Comparison of ENCODE assay signal across 26 cellular contexts in the genomic region with DNA sequence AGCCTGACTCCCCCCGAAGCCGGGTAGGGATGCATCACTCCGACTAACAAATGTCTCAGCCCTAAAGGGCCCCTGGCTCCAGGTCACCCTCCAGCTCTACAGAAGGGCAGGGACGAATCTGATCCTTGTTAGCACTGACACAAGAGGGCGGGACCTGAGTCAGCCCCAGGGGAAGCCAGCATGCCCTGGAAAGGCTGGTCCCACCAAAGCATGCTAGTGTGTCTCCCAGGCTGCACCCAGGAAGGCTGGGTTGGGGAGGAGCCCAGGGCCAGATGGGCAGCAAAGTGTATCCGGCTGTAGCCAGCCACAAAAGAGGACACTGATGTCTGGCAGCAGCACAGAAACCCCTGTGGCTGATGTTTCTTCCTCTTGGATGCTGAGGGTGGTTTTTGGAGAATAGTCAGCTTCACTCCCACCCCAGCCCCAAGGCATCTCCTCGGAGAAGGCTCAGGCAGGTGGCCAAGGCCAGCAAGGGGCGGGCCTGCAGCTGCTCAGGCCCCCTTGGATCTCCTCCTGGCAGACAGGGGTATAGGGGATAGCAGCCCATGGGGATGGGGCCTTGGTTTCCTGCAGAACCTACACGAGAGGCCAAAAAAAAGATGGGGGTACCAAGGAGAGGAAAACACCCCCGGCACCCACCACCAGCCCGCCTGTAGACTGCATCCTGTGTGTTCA. TPM values are rescaled to one million over a fixed set of nuclear protein-coding genes. Genes with fewer than 3 reads are reported as not detected.
A peak's percentile ranks its signal among the peaks of the same experiment; 100 is the strongest.
DNase-seq lines count a peak whose midpoint lies in the region; ATAC-seq, FAIRE-seq and TF ChIP-seq lines count a peak whose summit lies in the region.
"Had no signal": no experiment of that assay in that cellular context is flagged by ENCODE, and none has a peak within 500 bp of the region (broad histone marks: within the 10 kb centered on the region; RNA-seq: fewer than 3 reads in every experiment).

No MANE protein-coding gene starts in this region.

- no peaks in the 10 kb centered on the region for H3K36me3 Mint-ChIP-seq in activated naive CD4-positive, alpha-beta T cell treated with anti-CD3 and anti-CD28 coated beads, Interleukin-2, amount 50 U/mL, for 72 hours
- H3K36me3 Mint-ChIP-seq: naive thymus-derived CD8-positive, alpha-beta T cell had no signal

- TF ChIP-seq POLR2A in HepG2 (IDR thresholded peaks at IDR 0.05; ENCODE audit: insufficient read depth in 1 of 2, low read depth in 2 of 2, low read length in 2 of 2) (no peak), right lobe of liver (IDR thresholded peaks at IDR 0.05) (no peak), thyroid gland (IDR thresholded peaks at IDR 0.05) (no peak)

- ATAC-seq in HepG2: peak; percentile 27
- ATAC-seq in right lobe of liver: no peak
- ATAC-seq in RWPE2 (ENCODE audit: low read depth): 0 out of 3 replicates have a peak, but pooled peaks have one; percentile 22
- ATAC-seq in activated naive CD4-positive, alpha-beta T cell treated with anti-CD3 and anti-CD28 coated beads, Interleukin-2, amount 50 U/mL, for 72 hours: no peak
- ATAC-seq: activated CD4-positive, CD25-positive, alpha-beta regulatory T cell treated with anti-CD3 and anti-CD28 coated beads, Interleukin-2, amount 50 U/mL, for 24 hours; activated CD8-positive, alpha-beta T cell treated with anti-CD3 and anti-CD28 coated beads for 36 hours; gastroesophageal sphincter; naive thymus-derived CD8-positive, alpha-beta T cell had no signal

- H3K27ac Mint-ChIP-seq in activated naive CD4-positive, alpha-beta T cell treated with anti-CD3 and anti-CD28 coated beads, Interleukin-2, amount 50 U/mL, for 72 hours: no peak overlapping the region
- H3K27ac Mint-ChIP-seq: activated CD8-positive, alpha-beta T cell treated with anti-CD3 and anti-CD28 coated beads for 36 hours; naive thymus-derived CD8-positive, alpha-beta T cell had no signal

- H3K9ac ChIP-seq in HepG2 (ENCODE audit: insufficient read depth, low read depth, low read length): no peak overlapping the region
- H3K9ac ChIP-seq: parathyroid adenoma had no signal

- no peaks in the 10 kb centered on the region for H3K9me3 ChIP-seq in HepG2 (ENCODE audit: low read length)
- H3K9me3 ChIP-seq in right lobe of liver: no peaks in the 10 kb centered on the region
- no peaks in the 10 kb centered on the region for H3K9me3 ChIP-seq in RWPE2 (ENCODE audit: severe bottlenecking)
- H3K9me3 ChIP-seq in thyroid gland: no peaks in the 10 kb centered on the region
- H3K9me3 ChIP-seq: adrenal gland, breast epithelium, gastroesophageal sphincter had no signal

- POLR2A ChIA-PET in HepG2 (lab: Yijun Ruan, JAX): no interaction called here

- H3K4me2 ChIP-seq in HepG2 (ENCODE audit: low read depth, low read length): no peak overlapping the region

- TF ChIP-seq EP300 in HepG2 (IDR thresholded peaks at IDR 0.05; ENCODE audit: low read depth in 2 of 2, low read length in 2 of 2) (no peak), HepG2 (CRISPR knock-in tag; IDR thresholded peaks at IDR 0.05; ENCODE audit: borderline replicate concordance) (no peak)

- H3K27me3 ChIP-seq in HepG2 (ENCODE audit: control insufficient read depth in 1 of 2, insufficient read depth in 2 of 2, low read length in 2 of 2) (no peaks in the 10 kb centered on the region; a peak in 1 of 5 replicates), right lobe of liver (no peaks in the 10 kb centered on the region), RWPE2 (ENCODE audit: insufficient read depth, poor library complexity, severe bottlenecking) (no peaks in the 10 kb centered on the region), thyroid gland (no peaks in the 10 kb centered on the region)
- H3K27me3 ChIP-seq: adrenal gland, breast epithelium, gastroesophageal sphincter had no signal

- DNase-seq in HepG2 (ENCODE audit: low spot score): no peak
- DNase-seq in right lobe of liver: no peak
- DNase-seq in RWPE2 (ENCODE audit: low spot score): no peak
- peak; percentile 40 for DNase-seq in hepatic stellate cell (ENCODE audit: low spot score)
- DNase-seq in thyroid gland: peak; percentile 26 to 37
- DNase-seq in cerebellar cortex (ENCODE audit: low spot score): no peak
- DNase-seq in germinal center (ENCODE audit: low spot score): no peak
- no peak for DNase-seq in activated naive CD4-positive, alpha-beta T cell treated with anti-CD3 and anti-CD28 coated beads, Interleukin-2, amount 50 U/mL, for 72 hours (ENCODE audit: low spot score in 2 of 2)
- DNase-seq: activated CD8-positive, alpha-beta T cell treated with anti-CD3 and anti-CD28 coated beads for 36 hours; activated gamma-delta T cell treated with Interleukin-2 at 50 U/mL for 16 hours; activated T-cell treated with anti-CD3 and anti-CD28 coated beads for 4 hours; adrenal gland; C1 segment of cervical spinal cord; Calu3; dermis blood vessel endothelial cell; KBM-7; mesenchymal stem cell; MM.1S; NCI-H146; T1000 had no signal

- in situ Hi-C loops in HepG2 (cut with HindIII; ENCODE audit: extremely low pct_ligation_motif_present, low pct_unique_long_range_greater_than_20kb): no loop called here

- H3K4me1 ChIP-seq in HepG2 (ENCODE audit: insufficient read depth, low read length) (peaks cover 10% of the 10 kb centered on the region), right lobe of liver (no peaks in the 10 kb centered on the region), RWPE2 (ENCODE audit: insufficient read depth, poor library complexity, severe bottlenecking) (no peaks in the 10 kb centered on the region), thyroid gland (peaks cover 20 to 57% of the 10 kb centered on the region in 2 donors)
- H3K4me1 ChIP-seq: adrenal gland, parathyroid adenoma had no signal

- H4K20me1 ChIP-seq in HepG2 (ENCODE audit: insufficient read depth, low read length): peaks cover 2% of the 10 kb centered on the region; the same call in 1 of the 2 replicates

- H2AFZ ChIP-seq in HepG2 (ENCODE audit: low read length): no peak overlapping the region
- H2AFZ ChIP-seq: parathyroid adenoma had no signal

- H3K79me2 ChIP-seq in HepG2 (ENCODE audit: insufficient read depth, low read length): no peaks in the 10 kb centered on the region
- H3K79me2 ChIP-seq: parathyroid adenoma had no signal

- H3K27ac ChIP-seq in HepG2 (ENCODE audit: extremely low read length, insufficient read depth, low read length): no peak overlapping the region
- H3K27ac ChIP-seq in right lobe of liver: no peak overlapping the region
- no peak overlapping the region for H3K27ac ChIP-seq in RWPE2 (ENCODE audit: poor library complexity, severe bottlenecking)
- peak overlapping the region in 2 of 3 donors; percentile 27 to 68 for H3K27ac ChIP-seq in thyroid gland
- H3K27ac ChIP-seq: adrenal gland, gastroesophageal sphincter, parathyroid adenoma had no signal

- no TSS peak for BruUV-seq in HepG2 (replicated peaks; lab: Mats Ljungman, UMichigan)

- CTCF ChIA-PET in HepG2 (lab: Yijun Ruan, JAX; ENCODE audit: low intra/inter-chr PET ratio, low total read pairs): no interaction called here

- H3K4me3 ChIP-seq in HepG2 (replicated peaks in 1 of 3; ENCODE audit: insufficient read depth in 1 of 3, low read depth in 2 of 3, low read length in 3 of 3) (no peak overlapping the region), right lobe of liver (no peak overlapping the region), RWPE2 (ENCODE audit: severe bottlenecking) (no peak overlapping the region), thyroid gland (replicated peaks in 1 of 3) (no peak overlapping the region)
- H3K4me3 ChIP-seq: adrenal gland, breast epithelium, gastroesophageal sphincter had no signal

- TF ChIP-seq CTCF in HepG2 (CRISPR knock-in tag; IDR thresholded peaks at IDR 0.05) (no peak), right lobe of liver (IDR thresholded peaks at IDR 0.05) (no peak), RWPE2 (IDR thresholded peaks at IDR 0.05; ENCODE audit: poor library complexity, severe bottlenecking) (no peak), thyroid gland (IDR thresholded peaks at IDR 0.05) (no peak)

- no peak for FAIRE-seq in HepG2 (lab: Jason Lieb, UNC)
- FAIRE-seq: urothelium cell line had no signal

- TF ChIP-seq RAD21 in HepG2 (CRISPR knock-in tag; IDR thresholded peaks at IDR 0.05): no peak

- 45% methylated on average over 6 of the region's 11 CpGs for WGBS in HepG2 (ENCODE audit: low lambda C conversion rate)
- WGBS in right lobe of liver (ENCODE audit: insufficient coverage, low coverage, low lambda C conversion rate, missing lambda C conversion rate): 73% methylated on average over 3 of the region's 11 CpGs
- WGBS in thyroid gland, 2 donors: 72 to 88% methylated on average over 3 to 11 of the region's 11 CpGs

- intact Hi-C loops in HepG2 (cut with micrococcal nuclease; ENCODE audit: unreplicated experiment): loop anchor here (5.0 kb wide), 1 partner anchor 115 kb away; a partner anchor contains a TSS
- intact Hi-C loops in right lobe of liver (cut with DNase I): no loop called here
- intact Hi-C loops in thyroid gland (cut with DNase I): no loop called here

- no peaks in the 10 kb centered on the region for H3K9me3 Mint-ChIP-seq in activated naive CD4-positive, alpha-beta T cell treated with anti-CD3 and anti-CD28 coated beads, Interleukin-2, amount 50 U/mL, for 72 hours
- H3K9me3 Mint-ChIP-seq: activated CD8-positive, alpha-beta T cell treated with anti-CD3 and anti-CD28 coated beads for 36 hours; naive thymus-derived CD8-positive, alpha-beta T cell had no signal

- H3K36me3 ChIP-seq in HepG2 (replicated peaks in 1 of 2; ENCODE audit: control insufficient read depth in 1 of 2, insufficient read depth in 2 of 2, low read length in 2 of 2) (no peaks in the 10 kb centered on the region), right lobe of liver (no peaks in the 10 kb centered on the region), RWPE2 (ENCODE audit: low read depth) (no peaks in the 10 kb centered on the region), thyroid gland (no peaks in the 10 kb centered on the region)
- H3K36me3 ChIP-seq: adrenal gland, breast epithelium had no signal

RNA-seq across cellular contexts. Expression of a gene that starts 11.0 kb away (rescaled TPM):
- total RNA-seq in HepG2 (2016; rRNA removed; fragmentation: Illumina TruSeq; extraction: Trizol) (0.31 and 0.45 TPM in 2 replicates), right lobe of liver (1 to 10 TPM; 3.3 to 5.5 (median 4.7) TPM), thyroid gland (10 to 100 TPM; 18.6 to 34.1 (median 21.2) TPM)
- 0.18 and 0.30 TPM in 2 replicates for total RNA-seq in HepG2 (2016; cell fraction: cytosol; rRNA removed; fragmentation: Illumina TruSeq; extraction: Trizol; ENCODE audit: low read depth)
- 0.28 and 0.43 TPM in 2 replicates for total RNA-seq in HepG2 (2016; cell fraction: insoluble cytoplasmic fraction; rRNA removed; fragmentation: Illumina TruSeq; extraction: Trizol)
- 0.38 and 0.43 TPM in 2 replicates for total RNA-seq in HepG2 (2016; cell fraction: membrane; rRNA removed; fragmentation: Illumina TruSeq; extraction: Trizol)
- 0.34 and 0.44 TPM in 2 replicates for total RNA-seq in HepG2 (2016; cell fraction: nucleus; rRNA removed; fragmentation: Illumina TruSeq; extraction: Trizol)
- polyA plus RNA-seq in HepG2 (2011; rRNA removed): 2.3 and 2.9 TPM in 2 replicates
- 2.2 and 2.3 TPM in 2 replicates for polyA plus RNA-seq in HepG2 (2011; cell fraction: cytosol; rRNA removed)
- 2.5 and 3.4 TPM in 2 replicates for polyA plus RNA-seq in HepG2 (2011; cell fraction: nucleus; rRNA removed)
- 2.2 and 3.4 TPM in 2 replicates for polyA plus RNA-seq in HepG2 (2012)
- polyA plus RNA-seq in HepG2 (2016; cell fraction: cytosol; fragmentation: Illumina TruSeq; extraction: Trizol; ENCODE audit: low read depth): 0.19 and 0.27 TPM in 2 replicates
- polyA plus RNA-seq in HepG2 (2016; cell fraction: insoluble cytoplasmic fraction; fragmentation: Illumina TruSeq; extraction: Trizol; ENCODE audit: low read depth): 0.74 and 0.80 TPM in 2 replicates
- polyA plus RNA-seq in HepG2 (2016; cell fraction: membrane; fragmentation: Illumina TruSeq; extraction: Trizol; ENCODE audit: low read depth): 0.39 and 0.44 TPM in 2 replicates
- 1.1 TPM in 2 replicates for polyA plus RNA-seq in HepG2 (2016; cell fraction: nucleus; fragmentation: Illumina TruSeq; extraction: Trizol; ENCODE audit: insufficient read depth, low read depth)
- polyA minus RNA-seq in HepG2 (2011; rRNA and poly(A)+ RNA removed; ENCODE audit: low replicate concordance): 2.3 and 4.5 TPM in 2 replicates
- polyA minus RNA-seq in HepG2 (2011; cell fraction: cytosol; rRNA and poly(A)+ RNA removed): 1.8 and 2.8 TPM in 2 replicates
- 1.5 and 2.9 TPM in 2 replicates for polyA minus RNA-seq in HepG2 (2011; cell fraction: nucleus; rRNA and poly(A)+ RNA removed)
- total RNA-seq in activated naive CD4-positive, alpha-beta T cell treated with anti-CD3 and anti-CD28 coated beads, Interleukin-2, amount 50 U/mL, for 72 hours: 1 to 10 TPM; 2.6 to 2.9 TPM

RNA-seq across cellular contexts. Expression of a gene that starts 28.2 kb away (rescaled TPM):
- 18.7 and 21.3 TPM in 2 replicates for total RNA-seq in HepG2 (2016; rRNA removed; fragmentation: Illumina TruSeq; extraction: Trizol)
- total RNA-seq in HepG2 (2016; cell fraction: cytosol; rRNA removed; fragmentation: Illumina TruSeq; extraction: Trizol; ENCODE audit: low read depth): 9.9 and 11.5 TPM in 2 replicates
- 20.7 and 24.9 TPM in 2 replicates for total RNA-seq in HepG2 (2016; cell fraction: insoluble cytoplasmic fraction; rRNA removed; fragmentation: Illumina TruSeq; extraction: Trizol)
- 17.5 and 20.5 TPM in 2 replicates for total RNA-seq in HepG2 (2016; cell fraction: membrane; rRNA removed; fragmentation: Illumina TruSeq; extraction: Trizol)
- total RNA-seq in HepG2 (2016; cell fraction: nucleus; rRNA removed; fragmentation: Illumina TruSeq; extraction: Trizol): 9.0 and 12.7 TPM in 2 replicates
- polyA plus RNA-seq in HepG2 (2011; rRNA removed): 32.0 and 35.0 TPM in 2 replicates
- polyA plus RNA-seq in HepG2 (2011; cell fraction: cytosol; rRNA removed): 31.7 and 43.1 TPM in 2 replicates
- 16.5 and 21.3 TPM in 2 replicates for polyA plus RNA-seq in HepG2 (2011; cell fraction: nucleus; rRNA removed)
- 13.9 and 16.5 TPM in 2 replicates for polyA plus RNA-seq in HepG2 (2012)
- 13.0 and 15.6 TPM in 2 replicates for polyA plus RNA-seq in HepG2 (2016; cell fraction: cytosol; fragmentation: Illumina TruSeq; extraction: Trizol; ENCODE audit: low read depth)
- 37.7 and 39.9 TPM in 2 replicates for polyA plus RNA-seq in HepG2 (2016; cell fraction: insoluble cytoplasmic fraction; fragmentation: Illumina TruSeq; extraction: Trizol; ENCODE audit: low read depth)
- 19.7 and 22.0 TPM in 2 replicates for polyA plus RNA-seq in HepG2 (2016; cell fraction: membrane; fragmentation: Illumina TruSeq; extraction: Trizol; ENCODE audit: low read depth)
- 23.0 and 24.2 TPM in 2 replicates for polyA plus RNA-seq in HepG2 (2016; cell fraction: nucleus; fragmentation: Illumina TruSeq; extraction: Trizol; ENCODE audit: insufficient read depth, low read depth)
- polyA minus RNA-seq in HepG2 (2011; rRNA and poly(A)+ RNA removed; ENCODE audit: low replicate concordance): 49.2 and 83.5 TPM in 2 replicates
- 17.7 and 20.0 TPM in 2 replicates for polyA minus RNA-seq in HepG2 (2011; cell fraction: cytosol; rRNA and poly(A)+ RNA removed)
- 18.2 and 22.5 TPM in 2 replicates for polyA minus RNA-seq in HepG2 (2011; cell fraction: nucleus; rRNA and poly(A)+ RNA removed)
- total RNA-seq in right lobe of liver: 10 to 100 TPM; 10.8 to 20.6 (median 11.7) TPM
- total RNA-seq in thyroid gland: 10 to 100 TPM; 20.7 to 35.7 (median 24.7) TPM
- total RNA-seq in activated naive CD4-positive, alpha-beta T cell treated with anti-CD3 and anti-CD28 coated beads, Interleukin-2, amount 50 U/mL, for 72 hours: 10 to 100 TPM; 21.9 to 23.6 TPM

RNA-seq across cellular contexts. Expression of a gene that starts 42.3 kb away (rescaled TPM):
- total RNA-seq in HepG2 (2016; rRNA removed; fragmentation: Illumina TruSeq; extraction: Trizol) (20.5 and 39.8 TPM in 2 replicates), right lobe of liver (10 to 100 TPM; 22.6 to 80.7 (median 60.7) TPM), thyroid gland (10 to 100 TPM; 15.5 to 23.4 (median 21.3) TPM)
- total RNA-seq in HepG2 (2016; cell fraction: cytosol; rRNA removed; fragmentation: Illumina TruSeq; extraction: Trizol; ENCODE audit: low read depth): 7.7 and 8.7 TPM in 2 replicates
- 18.3 and 35.2 TPM in 2 replicates for total RNA-seq in HepG2 (2016; cell fraction: insoluble cytoplasmic fraction; rRNA removed; fragmentation: Illumina TruSeq; extraction: Trizol)
- 33.7 and 35.8 TPM in 2 replicates for total RNA-seq in HepG2 (2016; cell fraction: membrane; rRNA removed; fragmentation: Illumina TruSeq; extraction: Trizol)
- 32.1 and 34.9 TPM in 2 replicates for total RNA-seq in HepG2 (2016; cell fraction: nucleus; rRNA removed; fragmentation: Illumina TruSeq; extraction: Trizol)
- polyA plus RNA-seq in HepG2 (2011; rRNA removed): 27.4 and 31.9 TPM in 2 replicates
- polyA plus RNA-seq in HepG2 (2011; cell fraction: cytosol; rRNA removed): 31.3 and 32.8 TPM in 2 replicates
- polyA plus RNA-seq in HepG2 (2011; cell fraction: nucleus; rRNA removed): 53.3 and 53.4 TPM in 2 replicates
- 39.9 and 42.2 TPM in 2 replicates for polyA plus RNA-seq in HepG2 (2012)
- 14.1 and 15.9 TPM in 2 replicates for polyA plus RNA-seq in HepG2 (2016; cell fraction: cytosol; fragmentation: Illumina TruSeq; extraction: Trizol; ENCODE audit: low read depth)
- polyA plus RNA-seq in HepG2 (2016; cell fraction: insoluble cytoplasmic fraction; fragmentation: Illumina TruSeq; extraction: Trizol; ENCODE audit: low read depth): 67.2 and 88.4 TPM in 2 replicates
- polyA plus RNA-seq in HepG2 (2016; cell fraction: membrane; fragmentation: Illumina TruSeq; extraction: Trizol; ENCODE audit: low read depth): 51.1 and 52.5 TPM in 2 replicates
- polyA plus RNA-seq in HepG2 (2016; cell fraction: nucleus; fragmentation: Illumina TruSeq; extraction: Trizol; ENCODE audit: insufficient read depth, low read depth): 86.9 and 97.6 TPM in 2 replicates
- polyA minus RNA-seq in HepG2 (2011; rRNA and poly(A)+ RNA removed; ENCODE audit: low replicate concordance): 26.9 and 40.6 TPM in 2 replicates
- polyA minus RNA-seq in HepG2 (2011; cell fraction: cytosol; rRNA and poly(A)+ RNA removed): 19.3 and 21.4 TPM in 2 replicates
- 16.0 and 18.3 TPM in 2 replicates for polyA minus RNA-seq in HepG2 (2011; cell fraction: nucleus; rRNA and poly(A)+ RNA removed)
- total RNA-seq in activated naive CD4-positive, alpha-beta T cell treated with anti-CD3 and anti-CD28 coated beads, Interleukin-2, amount 50 U/mL, for 72 hours: 100 to 1,000 TPM; 101 to 130 TPM

Comparison
In these comparisons a context has a peak if more than half of its experiments do, and no peak if none do; other contexts are left out.
1. ATAC-seq: peak in HepG2 (single experiment) and RWPE2 (single experiment); none in right lobe of liver (0 of 4) and activated naive CD4-positive, alpha-beta T cell treated with anti-CD3 and anti-CD28 coated beads, Interleukin-2, amount 50 U/mL, for 72 hours (0 of 2).
2. DNase-seq: peak in hepatic stellate cell (single experiment) and thyroid gland (2 of 2); none in HepG2 (single experiment), right lobe of liver (0 of 3), RWPE2 (single experiment), cerebellar cortex (single experiment), germinal center (single experiment) and activated naive CD4-positive, alpha-beta T cell treated with anti-CD3 and anti-CD28 coated beads, Interleukin-2, amount 50 U/mL, for 72 hours (0 of 2).
3. H3K27ac ChIP-seq: peak in thyroid gland (2 of 3); none in HepG2 (single experiment), right lobe of liver (0 of 3) and RWPE2 (single experiment).